19 cellular contexts compared by ENCODE assay signal in genomic region chr17:42291136-42291535, GRCh38. TPM values are rescaled to one million over a fixed set of nuclear protein-coding genes. Genes with fewer than 3 reads are reported as not detected.
A peak's percentile ranks its signal among the peaks of the same experiment; 100 is the strongest.
DNase-seq lines count a peak whose midpoint lies in the region; ATAC-seq and TF ChIP-seq lines count a peak whose summit lies in the region.
"Had no signal": no experiment of that assay in that cellular context is flagged by ENCODE, and none has a peak within 500 bp of the region (broad histone marks: within the 10 kb centered on the region; RNA-seq: fewer than 3 reads in every experiment).

No MANE protein-coding gene starts in this region.

- H3K9me3 Mint-ChIP-seq in activated T-helper 2 cell treated with anti-CD3 and anti-CD28 coated beads, Interferon-gamma antibody, Interleukin-2, Interleukin-4, amounts not matched to agents 10 μg/mL and 5 μg/mL and 100 μg/mL, durations not matched to agents 14 hours and 24 hours and 36 hours: no peaks in the 10 kb centered on the region
- H3K9me3 Mint-ChIP-seq: type B pancreatic cell had no signal

- H3K23ac ChIP-seq in mesenchymal stem cell (ENCODE audit: low read length in 2 of 2): no peak overlapping the region

- H3K9me3 ChIP-seq in right cardiac atrium (ENCODE audit: control insufficient read depth, low read length): no peaks in the 10 kb centered on the region
- no peaks in the 10 kb centered on the region for H3K9me3 ChIP-seq in mesenchymal stem cell (ENCODE audit: control insufficient read depth, low read length)
- no peaks in the 10 kb centered on the region for H3K9me3 ChIP-seq in tibial artery
- no peaks in the 10 kb centered on the region for H3K9me3 ChIP-seq in GM23248 (ENCODE audit: low read depth)
- H3K9me3 ChIP-seq: body of pancreas, esophagus muscularis mucosa, lower lobe of right lung, SK-N-SH had no signal

- no peak overlapping the region for H3K18ac ChIP-seq in mesenchymal stem cell (ENCODE audit: low read depth in 1 of 2, low read length in 2 of 2)

- peak overlapping the region; percentile 88 for H3K4me3 Mint-ChIP-seq in activated T-helper 2 cell treated with anti-CD3 and anti-CD28 coated beads, Interferon-gamma antibody, Interleukin-2, Interleukin-4, amounts not matched to agents 10 μg/mL and 5 μg/mL and 100 μg/mL, durations not matched to agents 14 hours and 24 hours and 36 hours (ENCODE audit: low read depth)
- H3K4me3 Mint-ChIP-seq: type B pancreatic cell had no signal

- peak overlapping the region; percentile 38 for H3K27ac Mint-ChIP-seq in activated T-helper 2 cell treated with anti-CD3 and anti-CD28 coated beads, Interferon-gamma antibody, Interleukin-2, Interleukin-4, amounts not matched to agents 10 μg/mL and 5 μg/mL and 100 μg/mL, durations not matched to agents 14 hours and 24 hours and 36 hours
- H3K27ac Mint-ChIP-seq: type B pancreatic cell had no signal

- H3K36me3 ChIP-seq in mesenchymal stem cell (ENCODE audit: control insufficient read depth in 1 of 2, insufficient read depth in 2 of 2, low read depth in 1 of 2, low read length in 2 of 2) (peaks cover 0 to 24% of the 10 kb centered on the region in 2 experiments), tibial artery (peaks cover 19 to 44% (median 42%) of the 10 kb centered on the region in 3 donors), GM23248 (ENCODE audit: low read depth) (no peaks in the 10 kb centered on the region)

- in situ Hi-C loops in GM23248 (cut with MboI): no loop called here

- DNase-seq in right cardiac atrium: peak in 2 of 3 donors; percentile 3 to 26
- no peak for DNase-seq in Right ventricle myocardium inferior (ENCODE audit: missing footprints)
- no peak for DNase-seq in activated T-helper 2 cell treated with anti-CD3 and anti-CD28 coated beads, Interferon-gamma antibody, Interleukin-2, Interleukin-4, amounts not matched to agents 10 μg/mL and 5 μg/mL and 100 μg/mL, durations not matched to agents 14 hours and 24 hours and 36 hours (ENCODE audit: low spot score)
- no peak for DNase-seq in mesenchymal stem cell
- DNase-seq in tibial artery: peak; percentile 2 to 48
- no peak for DNase-seq in GM23248
- DNase-seq: lower lobe of right lung; NCI-H1694 treated with DMSO at 0.1 percent for 48 hours; NCI-H510A treated with DMSO at 0.1 percent for 48 hours; PC-3; stimulated activated CD4-positive, alpha-beta T cell treated with anti-CD3 and anti-CD28 coated beads, Interleukin-4, amount 100 ng/mL, for 24 hours had no signal

- H3K4me2 ChIP-seq in mesenchymal stem cell (ENCODE audit: low read length, poor library complexity, severe bottlenecking) (no peak overlapping the region), GM23248 (ENCODE audit: unreplicated experiment) (no peak overlapping the region)
- H3K4me2 ChIP-seq: SK-N-SH had no signal

- no peak overlapping the region for H3K14ac ChIP-seq in mesenchymal stem cell (ENCODE audit: low read length in 2 of 2)

- peaks cover 84% of the 10 kb centered on the region for H3K36me3 Mint-ChIP-seq in activated T-helper 2 cell treated with anti-CD3 and anti-CD28 coated beads, Interferon-gamma antibody, Interleukin-2, Interleukin-4, amounts not matched to agents 10 μg/mL and 5 μg/mL and 100 μg/mL, durations not matched to agents 14 hours and 24 hours and 36 hours (ENCODE audit: low read depth)
- H3K36me3 Mint-ChIP-seq: type B pancreatic cell had no signal

- peaks cover 51% of the 10 kb centered on the region for H3K4me1 Mint-ChIP-seq in activated T-helper 2 cell treated with anti-CD3 and anti-CD28 coated beads, Interferon-gamma antibody, Interleukin-2, Interleukin-4, amounts not matched to agents 10 μg/mL and 5 μg/mL and 100 μg/mL, durations not matched to agents 14 hours and 24 hours and 36 hours (ENCODE audit: low read depth)

- no peak overlapping the region for H2BK5ac ChIP-seq in mesenchymal stem cell (ENCODE audit: low read depth, low read length, poor library complexity, severe bottlenecking)

- no peaks in the 10 kb centered on the region for H3K27me3 Mint-ChIP-seq in activated T-helper 2 cell treated with anti-CD3 and anti-CD28 coated beads, Interferon-gamma antibody, Interleukin-2, Interleukin-4, amounts not matched to agents 10 μg/mL and 5 μg/mL and 100 μg/mL, durations not matched to agents 14 hours and 24 hours and 36 hours (ENCODE audit: low read depth)

- no peak overlapping the region for H2BK12ac ChIP-seq in mesenchymal stem cell (ENCODE audit: low read length in 2 of 2)

- no peak overlapping the region for H3K27ac ChIP-seq in right cardiac atrium (ENCODE audit: low read length)
- H3K27ac ChIP-seq in mesenchymal stem cell (ENCODE audit: low read length, poor library complexity, severe bottlenecking): no peak overlapping the region
- H3K27ac ChIP-seq in tibial artery: no peak overlapping the region
- H3K27ac ChIP-seq in GM23248: no peak overlapping the region
- H3K27ac ChIP-seq: body of pancreas, lower lobe of right lung had no signal

- H4K8ac ChIP-seq in mesenchymal stem cell (ENCODE audit: low read length): no peak overlapping the region

- WGBS in right cardiac atrium: 79% methylated on average over 12 of the region's 12 CpGs
- 85% methylated on average over 11 of the region's 12 CpGs for WGBS in mesenchymal stem cell
- 90 to 93% methylated on average over 12 of the region's 12 CpGs for WGBS in GM23248 (ENCODE audit: low coverage in 1 of 2, low lambda C conversion rate in 2 of 2, missing lambda C conversion rate in 2 of 2), 2 experiments

- intact Hi-C loops in right cardiac atrium (cut with DNase I): no loop called here
- intact Hi-C loops in Right ventricle myocardium inferior (cut with DNase I): no loop called here
- intact Hi-C loops in activated T-helper 2 cell treated with anti-CD3 and anti-CD28 coated beads, Interferon-gamma antibody, Interleukin-2, Interleukin-4, amounts not matched to agents 10 μg/mL and 5 μg/mL and 100 μg/mL, durations not matched to agents 14 hours and 24 hours and 36 hours (cut with micrococcal nuclease): no loop called here
- intact Hi-C loops in tibial artery (cut with DNase I; ENCODE audit: low total_unique reads): no loop called here

- H3K27me3 ChIP-seq in right cardiac atrium (ENCODE audit: control insufficient read depth, insufficient read depth) (no peaks in the 10 kb centered on the region), mesenchymal stem cell (ENCODE audit: control insufficient read depth in 1 of 2, insufficient read depth in 1 of 2, low read length in 2 of 2) (no peaks in the 10 kb centered on the region), tibial artery (no peaks in the 10 kb centered on the region), GM23248 (replicated peaks; ENCODE audit: insufficient read depth) (no peaks in the 10 kb centered on the region)
- H3K27me3 ChIP-seq: body of pancreas, esophagus muscularis mucosa had no signal

- H3K9ac ChIP-seq in mesenchymal stem cell (ENCODE audit: low read length) (no peak overlapping the region), GM23248 (no peak overlapping the region)
- H3K9ac ChIP-seq: SK-N-SH had no signal

- TF ChIP-seq CTCF in tibial artery (IDR thresholded peaks at IDR 0.05): no peak

- H2BK15ac ChIP-seq in mesenchymal stem cell (ENCODE audit: low read depth, poor library complexity, severe bottlenecking): no peak overlapping the region

- H2AFZ ChIP-seq in mesenchymal stem cell (ENCODE audit: low read depth, low read length) (no peak overlapping the region), GM23248 (no peak overlapping the region)

- H4K91ac ChIP-seq in mesenchymal stem cell (ENCODE audit: low read length): peak overlapping the region; percentile 54

- H2BK120ac ChIP-seq in mesenchymal stem cell (ENCODE audit: low read depth, low read length): no peak overlapping the region

- H3K79me1 ChIP-seq in mesenchymal stem cell (replicated peaks; ENCODE audit: low read length, poor library complexity, severe bottlenecking): no peaks in the 10 kb centered on the region

- H3K79me2 ChIP-seq in GM23248 (ENCODE audit: insufficient read depth): no peaks in the 10 kb centered on the region

- no peak overlapping the region for H3K4ac ChIP-seq in mesenchymal stem cell (ENCODE audit: low read depth in 1 of 2, low read length in 2 of 2)

- ATAC-seq in right cardiac atrium (no peak), Right ventricle myocardium inferior (no peak), HG02852 (IDR thresholded peaks at IDR 0.05; ENCODE audit: unreplicated experiment) (no peak), GM18520 (IDR thresholded peaks at IDR 0.05; ENCODE audit: unreplicated experiment) (no peak)
- ATAC-seq: body of pancreas, GM12878, lower lobe of right lung, PC-3 had no signal

- no peaks in the 10 kb centered on the region for H4K20me1 ChIP-seq in GM23248 (ENCODE audit: insufficient read depth)

- H3K9me2 ChIP-seq in GM23248 (ENCODE audit: insufficient read depth): no peaks in the 10 kb centered on the region
- H3K9me2 ChIP-seq: SK-N-SH had no signal

- H3K4me1 ChIP-seq in right cardiac atrium (ENCODE audit: control insufficient read depth, insufficient read depth, low read length): peaks cover 2% of the 10 kb centered on the region
- peaks cover 17% of the 10 kb centered on the region for H3K4me1 ChIP-seq in mesenchymal stem cell (ENCODE audit: control insufficient read depth, insufficient read depth, low read depth, low read length)
- peaks cover 0 to 35% (median 31%) of the 10 kb centered on the region in 4 donors for H3K4me1 ChIP-seq in tibial artery
- H3K4me1 ChIP-seq in GM23248 (ENCODE audit: insufficient read depth): peaks cover 11% of the 10 kb centered on the region

- H3K4me3 ChIP-seq in right cardiac atrium (ENCODE audit: low read length) (no peak overlapping the region), mesenchymal stem cell (ENCODE audit: insufficient read depth in 1 of 2, low read depth in 1 of 2, low read length in 2 of 2) (no peak overlapping the region), tibial artery (no peak overlapping the region), GM23248 (no peak overlapping the region)
- H3K4me3 ChIP-seq: body of pancreas, dorsolateral prefrontal cortex, esophagus muscularis mucosa, GM12878, lower lobe of right lung had no signal

- no peak overlapping the region for H2AK5ac ChIP-seq in mesenchymal stem cell (ENCODE audit: low read length, severe bottlenecking)

- no peaks in the 10 kb centered on the region for H3F3A ChIP-seq in GM23248 (ENCODE audit: insufficient read depth)

RNA-seq across cellular contexts. Expression of gene STAT5A, which starts 2.8 kb away (rescaled TPM):
- total RNA-seq in right cardiac atrium (10 to 100 TPM; 20.8 to 30.5 (median 23.3) TPM), Right ventricle myocardium inferior (14.6 TPM)
- polyA plus RNA-seq in right cardiac atrium (8.1 TPM), GM23248 (2016; fragmentation: Nextera tagmentation; extraction: Ambion mirVana) (6.7 and 6.8 TPM in 2 replicates)
- total RNA-seq in activated T-helper 2 cell treated with anti-CD3 and anti-CD28 coated beads, Interferon-gamma antibody, Interleukin-2, Interleukin-4, amounts not matched to agents 10 μg/mL and 5 μg/mL and 100 μg/mL, durations not matched to agents 14 hours and 24 hours and 36 hours: 288 and 302 TPM in 2 replicates
- 4.0 TPM for polyA plus RNA-seq in mesenchymal stem cell (2013, experiment 1 of 2)
- 3.2 TPM for polyA plus RNA-seq in mesenchymal stem cell (2013, experiment 2 of 2)
- total RNA-seq in GM23248 (2014; rRNA removed; shearing (Covaris generic)): 21.2 and 26.3 TPM in 2 replicates
- total RNA-seq: PC-3 had no signal

RNA-seq across cellular contexts. Expression of gene STAT5B, which starts 14.9 kb away (rescaled TPM):
- 10 to 100 TPM; 39.4 to 46.3 (median 40.5) TPM for total RNA-seq in right cardiac atrium
- 19.7 TPM for polyA plus RNA-seq in right cardiac atrium
- 32.9 TPM for total RNA-seq in Right ventricle myocardium inferior
- total RNA-seq in activated T-helper 2 cell treated with anti-CD3 and anti-CD28 coated beads, Interferon-gamma antibody, Interleukin-2, Interleukin-4, amounts not matched to agents 10 μg/mL and 5 μg/mL and 100 μg/mL, durations not matched to agents 14 hours and 24 hours and 36 hours: 162 and 164 TPM in 2 replicates
- 12.3 TPM for polyA plus RNA-seq in mesenchymal stem cell (2013, experiment 1 of 2)
- 11.9 TPM for polyA plus RNA-seq in mesenchymal stem cell (2013, experiment 2 of 2)
- total RNA-seq in GM23248 (2014; rRNA removed; shearing (Covaris generic)): 21.8 and 23.5 TPM in 2 replicates
- polyA plus RNA-seq in GM23248 (2016; fragmentation: Nextera tagmentation; extraction: Ambion mirVana): 11.9 and 13.8 TPM in 2 replicates
- total RNA-seq: PC-3 had no signal

Comparison
In these comparisons a context has a peak if more than half of its experiments do, and no peak if none do; other contexts are left out.
1. DNase-seq: peak in right cardiac atrium (2 of 3) and tibial artery (2 of 2); none in Right ventricle myocardium inferior (single experiment), activated T-helper 2 cell treated with anti-CD3 and anti-CD28 coated beads, Interferon-gamma antibody, Interleukin-2, Interleukin-4, amounts not matched to agents 10 μg/mL and 5 μg/mL and 100 μg/mL, durations not matched to agents 14 hours and 24 hours and 36 hours (single experiment), mesenchymal stem cell (single experiment) and GM23248 (single experiment).